Comparison of ENCODE assay signal across 8 cellular contexts in the genomic region with DNA sequence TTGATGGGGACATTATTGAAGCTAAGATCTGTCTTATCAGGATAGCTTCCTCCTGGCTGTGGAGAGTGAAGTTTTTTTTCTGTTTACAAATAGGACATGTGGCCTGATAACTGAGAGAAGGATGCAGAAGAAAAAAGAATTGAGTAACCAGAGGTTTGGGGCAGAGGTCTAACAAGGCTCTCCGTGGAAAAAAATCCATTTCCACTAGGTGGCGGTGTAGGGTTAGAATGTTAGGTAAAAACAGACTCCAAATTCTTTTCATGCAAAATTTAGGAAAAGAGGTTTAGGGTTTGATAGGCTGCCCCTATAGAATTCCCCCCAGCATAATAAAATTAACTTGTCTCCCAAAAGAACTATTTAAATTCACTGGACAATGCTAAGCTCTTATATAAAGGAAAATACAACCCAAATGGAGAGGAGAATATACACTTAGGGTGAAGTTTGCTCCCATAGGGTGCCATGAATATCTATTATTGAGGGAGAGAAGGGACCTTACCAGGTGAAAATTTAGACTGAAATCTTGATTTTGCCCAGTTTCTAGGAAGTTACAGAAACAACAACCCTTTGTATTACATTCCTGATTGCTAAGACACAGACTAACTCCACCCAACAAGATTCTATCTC.
A peak's percentile ranks its signal among the peaks of the same experiment; 100 is the strongest.
DNase-seq lines count a peak whose midpoint lies in the region; ATAC-seq, FAIRE-seq and TF ChIP-seq lines count a peak whose summit lies in the region.
"Had no signal": no experiment of that assay in that cellular context is flagged by ENCODE, and none has a peak within 500 bp of the region (broad histone marks: within the 10 kb centered on the region; RNA-seq: fewer than 3 reads in every experiment).

No MANE protein-coding gene starts in this region.

- H3K27ac Mint-ChIP-seq in activated naive CD8-positive, alpha-beta T cell treated with anti-CD3 and anti-CD28 coated beads for 36 hours: no peak overlapping the region
- H3K27ac Mint-ChIP-seq in CD4-positive, alpha-beta T cell: no peak overlapping the region

- H3K4me3 Mint-ChIP-seq in activated naive CD8-positive, alpha-beta T cell treated with anti-CD3 and anti-CD28 coated beads for 36 hours: no peak overlapping the region
- no peak overlapping the region for H3K4me3 Mint-ChIP-seq in CD4-positive, alpha-beta T cell

- H3K4me1 Mint-ChIP-seq in activated naive CD8-positive, alpha-beta T cell treated with anti-CD3 and anti-CD28 coated beads for 36 hours: no peaks in the 10 kb centered on the region
- no peaks in the 10 kb centered on the region for H3K4me1 Mint-ChIP-seq in CD4-positive, alpha-beta T cell (ENCODE audit: low read depth)

- DNase-seq in DMS 273 treated with DMSO at 0.1 percent for 48 hours (lab: John Stamatoyannopoulos, UW) (peak; percentile 9), GM19239 (ENCODE audit: insufficient read length, low spot score) (peak; percentile 7), NCI-H1092 treated with DMSO at 0.1 percent for 48 hours (lab: John Stamatoyannopoulos, UW) (peak; percentile 20), iris pigment epithelial cell (ENCODE audit: low read depth) (peak; percentile 48)
- DNase-seq in activated naive CD8-positive, alpha-beta T cell treated with anti-CD3 and anti-CD28 coated beads for 36 hours: peak; percentile 10
- no peak for DNase-seq in CD4-positive, alpha-beta T cell

- H3K27me3 ChIP-seq in CD4-positive, alpha-beta T cell (ENCODE audit: control insufficient read depth, insufficient read depth, low read length): no peaks in the 10 kb centered on the region

- no peaks in the 10 kb centered on the region for H3K36me3 Mint-ChIP-seq in activated naive CD8-positive, alpha-beta T cell treated with anti-CD3 and anti-CD28 coated beads for 36 hours
- no peaks in the 10 kb centered on the region for H3K36me3 Mint-ChIP-seq in CD4-positive, alpha-beta T cell (ENCODE audit: low read depth)

- intact Hi-C loops in CD4-positive, alpha-beta T cell (cut with DNase I, micrococcal nuclease): no loop called here

- H3K9me3 Mint-ChIP-seq in activated naive CD8-positive, alpha-beta T cell treated with anti-CD3 and anti-CD28 coated beads for 36 hours: no peaks in the 10 kb centered on the region
- H3K9me3 Mint-ChIP-seq in CD4-positive, alpha-beta T cell: no peaks in the 10 kb centered on the region

- POLR2A ChIA-PET in CD4-positive, alpha-beta T cell (lab: Charles Lee): no interaction called here

- no peaks in the 10 kb centered on the region for H3K9me3 ChIP-seq in CD4-positive, alpha-beta T cell (ENCODE audit: control insufficient read depth, low read length)

- FAIRE-seq in GM19239 (lab: Jason Lieb, UNC): no peak

- H3K27ac ChIP-seq in CD4-positive, alpha-beta T cell (ENCODE audit: low read depth, low read length): no peak overlapping the region
- H3K27ac ChIP-seq: skin epidermis had no signal

- TF ChIP-seq CTCF in CD4-positive, alpha-beta T cell (IDR thresholded peaks at IDR 0.05): no peak

- H3K27me3 Mint-ChIP-seq in activated naive CD8-positive, alpha-beta T cell treated with anti-CD3 and anti-CD28 coated beads for 36 hours: no peaks in the 10 kb centered on the region
- H3K27me3 Mint-ChIP-seq in CD4-positive, alpha-beta T cell: no peaks in the 10 kb centered on the region

- CTCF ChIA-PET in CD4-positive, alpha-beta T cell (lab: Charles Lee): no interaction called here

- no peak for ATAC-seq in HG03457 (IDR thresholded peaks at IDR 0.05; ENCODE audit: unreplicated experiment)
- ATAC-seq in CD4-positive, alpha-beta T cell (ENCODE audit: poor library complexity): no peak

Comparison
In these comparisons a context has a peak if more than half of its experiments do, and no peak if none do; other contexts are left out.
1. DNase-seq: peak in DMS 273 treated with DMSO at 0.1 percent for 48 hours (single experiment), GM19239 (single experiment), NCI-H1092 treated with DMSO at 0.1 percent for 48 hours (single experiment), activated naive CD8-positive, alpha-beta T cell treated with anti-CD3 and anti-CD28 coated beads for 36 hours (single experiment) and iris pigment epithelial cell (single experiment); none in CD4-positive, alpha-beta T cell (0 of 10).